1 cellular context compared by ENCODE assay signal in genomic region chr4:71855944-71856343, GRCh38.
TF ChIP-seq lines count a peak whose summit lies in the region.

No MANE protein-coding gene starts in this region.

TF ChIP-seq in K562, 482 proteins besides CTCF, POLR2A, EP300 and RAD21 (continued from another document):
- TF ChIP-seq CBX8 (IDR thresholded peaks at IDR 0.05; ENCODE audit: borderline replicate concordance, extremely low read depth, low read depth, low read length, poor library complexity, severe bottlenecking) (no peak), FOXA3 (CRISPR knock-in tag; conservative IDR thresholded peaks at IDR 0.05 in 1 of 2, IDR thresholded peaks at IDR 0.05 in 1 of 2) (no peak), THAP12 (CRISPR knock-in tag; IDR thresholded peaks at IDR 0.05) (no peak), NCOA6 (IDR thresholded peaks at IDR 0.05) (no peak), ZNF592 (IDR thresholded peaks at IDR 0.05) (peak; percentile 52; the same call in 1 of the 2 replicates), ZFX (CRISPR knock-in tag; IDR thresholded peaks at IDR 0.05) (no peak), ZNF561 (CRISPR knock-in tag; conservative IDR thresholded peaks at IDR 0.05) (no peak), GABPA (tag; conservative IDR thresholded peaks at IDR 0.05; ENCODE audit: low read depth) (0 out of 2 replicates have a peak, but pooled peaks have one; percentile 11), TEAD1 (CRISPR knock-in tag; IDR thresholded peaks at IDR 0.05) (no peak), CEBPZ (IDR thresholded peaks at IDR 0.05; ENCODE audit: borderline replicate concordance, low read depth, low read length) (no peak), GATAD2B (IDR thresholded peaks at IDR 0.05; ENCODE audit: borderline replicate concordance) (no peak), E4F1 (CRISPR knock-in tag; IDR thresholded peaks at IDR 0.05; ENCODE audit: borderline replicate concordance) (no peak), HMBOX1 (IDR thresholded peaks at IDR 0.05) (peak; percentile 66; the same call in 1 of the 2 replicates), FIP1L1 (IDR thresholded peaks at IDR 0.05; ENCODE audit: low read depth, low read length, poor library complexity, severe bottlenecking) (no peak), EGR1 (conservative IDR thresholded peaks at IDR 0.05) (no peak), LEF1 (IDR thresholded peaks at IDR 0.05) (0 out of 2 replicates have a peak, but pooled peaks have one; percentile 15), TEAD4 (IDR thresholded peaks at IDR 0.05; ENCODE audit: low read length) (peak; percentile 32; the same call in 1 of the 2 replicates), TEAD4 (CRISPR knock-in tag; IDR thresholded peaks at IDR 0.05; ENCODE audit: borderline replicate concordance) (no peak), XRCC3 (IDR thresholded peaks at IDR 0.05) (no peak), ZNF717 (CRISPR knock-in tag; IDR thresholded peaks at IDR 0.05) (no peak), ATF2 (CRISPR knock-in tag; IDR thresholded peaks at IDR 0.05) (no peak), ZNF3 (CRISPR knock-in tag; IDR thresholded peaks at IDR 0.05) (no peak), ETV1 (tag; conservative IDR thresholded peaks at IDR 0.05; ENCODE audit: low read depth) (peak; percentile 53), THAP7 (CRISPR knock-in tag; IDR thresholded peaks at IDR 0.05) (no peak), SETDB1 (IDR thresholded peaks at IDR 0.05; ENCODE audit: low read length) (no peak), CBFA2T3 (IDR thresholded peaks at IDR 0.05) (peak; percentile 25; the same call in 1 of the 2 replicates), HINFP (tag; conservative IDR thresholded peaks at IDR 0.05; ENCODE audit: low read depth) (no peak)
TF ChIP-seq in K562: peak in this region for 7.
